ENCODE assay signal across 9 cellular contexts in the genomic region with DNA sequence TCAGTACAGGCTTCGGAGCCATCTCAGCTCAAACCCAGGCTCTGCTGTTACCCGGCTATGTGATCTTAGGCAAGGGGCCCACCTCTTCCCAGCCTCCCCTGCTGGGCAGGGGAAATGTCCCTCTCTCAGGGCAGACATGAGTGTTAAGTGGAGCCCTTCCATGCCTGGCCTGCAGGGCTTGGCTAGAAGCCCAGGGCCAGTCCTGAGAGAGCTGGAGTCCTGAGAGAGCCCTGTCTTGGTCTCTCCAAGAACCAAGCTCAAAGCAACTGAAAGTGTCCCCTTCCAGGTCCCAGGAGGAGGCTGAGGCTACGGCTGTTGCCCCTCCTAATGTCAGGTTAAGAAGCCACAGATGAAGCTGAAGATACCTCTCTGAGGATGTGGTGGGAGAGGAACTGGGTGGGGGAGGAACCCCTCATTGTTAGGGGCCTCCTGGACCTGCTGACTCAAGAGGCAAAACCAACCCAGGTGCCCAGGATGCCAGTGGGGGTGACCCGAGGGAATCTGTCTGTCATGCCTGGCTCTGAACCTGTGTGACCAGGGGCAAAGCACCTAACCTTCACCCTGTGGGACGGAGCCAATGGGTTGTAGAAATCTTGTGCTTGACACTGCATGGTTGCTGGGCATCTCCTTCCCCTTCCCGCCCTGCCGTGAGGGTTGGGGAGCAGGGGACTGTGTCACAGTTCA. TPM values are rescaled to one million over a fixed set of nuclear protein-coding genes. Genes with fewer than 3 reads are reported as not detected.
DNase-seq lines count a peak whose midpoint lies in the region; ATAC-seq, FAIRE-seq and TF ChIP-seq lines count a peak whose summit lies in the region.
"Had no signal": no experiment of that assay in that cellular context is flagged by ENCODE, and none has a peak within 500 bp of the region (broad histone marks: within the 10 kb centered on the region; RNA-seq: fewer than 3 reads in every experiment).

No MANE protein-coding gene starts in this region.

- ATAC-seq in lower lobe of right lung (peak; percentile 20 to 33), GM19023 (IDR thresholded peaks at IDR 0.05; ENCODE audit: unreplicated experiment) (no peak)

- H3K9me3 ChIP-seq in HEK293 (ENCODE audit: control insufficient read depth, insufficient read depth, low read depth, low read length) (no peaks in the 10 kb centered on the region), lower lobe of right lung (no peaks in the 10 kb centered on the region)

- peaks cover 0 to 3% of the 10 kb centered on the region in 2 experiments; a peak in 1 of 3 replicates for H3K36me3 ChIP-seq in HEK293 (ENCODE audit: control insufficient read depth in 2 of 2, insufficient read depth in 1 of 2, low read length in 2 of 2)
- peaks cover 3% of the 10 kb centered on the region for H3K36me3 ChIP-seq in lower lobe of right lung

- POLR2A ChIA-PET in HEK293 (lab: Yijun Ruan, JAX) = interaction anchor here (1.7 kb wide), 1 partner anchor 16 kb away, joined by 4 read pairs; a partner anchor contains a TSS

- in situ Hi-C loops in astrocyte of the spinal cord (cut with HindIII; ENCODE audit: low sequenced_read_pairs) = no loop called here

- H3K4me3 ChIP-seq in HEK293 (ENCODE audit: low read depth, low read length) (no peak overlapping the region), astrocyte of the spinal cord (ENCODE audit: low read depth, low read length) (no peak overlapping the region), lower lobe of right lung (no peak overlapping the region)

- DNase-seq in AG08395 (ENCODE audit: low spot score) = peak; percentile 50
- DNase-seq in astrocyte of the spinal cord (ENCODE audit: low read depth, low spot score) = peak; percentile 68
- peak; percentile 34 for DNase-seq in lower lobe of right lung
- DNase-seq in cortex of kidney (lab: John Stamatoyannopoulos, UW) = no peak
- DNase-seq in DMS114 treated with DMSO at 0.1 percent for 48 hours (lab: John Stamatoyannopoulos, UW; ENCODE audit: unreplicated experiment) = no peak
- DNase-seq in GM19239 (ENCODE audit: insufficient read length, low spot score) = no peak

- intact Hi-C loops in lower lobe of right lung (cut with DNase I) = no loop called here

- H3K4me1 ChIP-seq in HEK293 (ENCODE audit: control insufficient read depth, insufficient read depth, low read length) (no peaks in the 10 kb centered on the region), lower lobe of right lung (peaks cover 19% of the 10 kb centered on the region)

- H3K27ac ChIP-seq in HEK293 (ENCODE audit: extremely low read depth, low read depth, low read length) (no peak overlapping the region), lower lobe of right lung (no peak overlapping the region)

- CTCF ChIA-PET in HEK293 (lab: Yijun Ruan, JAX) = interaction anchor here (0.9 kb wide), 1 partner anchor 258 kb away, joined by 3 read pairs; no protein-coding TSS in a partner anchor

- no peaks in the 10 kb centered on the region for H3K27me3 ChIP-seq in lower lobe of right lung (ENCODE audit: low read depth)

- no peak for FAIRE-seq in GM19239 (lab: Jason Lieb, UNC)
- FAIRE-seq: islet of Langerhans had no signal

- no peak for TF ChIP-seq CTCF in HEK293 (tag by site-specific recombination; IDR thresholded peaks at IDR 0.05)
- TF ChIP-seq CTCF in astrocyte of the spinal cord (IDR thresholded peaks at IDR 0.05; ENCODE audit: low read depth, low read length) = peak; percentile 29
- no peak for TF ChIP-seq CTCF in lower lobe of right lung (IDR thresholded peaks at IDR 0.05)

TF ChIP-seq in HEK293, 187 proteins besides CTCF, POLR2A, EP300 and RAD21:
- no peak for TF ChIP-seq GLIS1 (tag by site-specific recombination; IDR thresholded peaks at IDR 0.05)
- no peak for TF ChIP-seq ZFP37 (tag by site-specific recombination; IDR thresholded peaks at IDR 0.05)
- TF ChIP-seq ZFP69B (tag by site-specific recombination; IDR thresholded peaks at IDR 0.05) = peak; percentile 44; the same call in 1 of the 2 replicates
- TF ChIP-seq ZNF184 (tag by site-specific recombination; IDR thresholded peaks at IDR 0.05) = no peak
- no peak for TF ChIP-seq ZNF623 (tag by site-specific recombination; IDR thresholded peaks at IDR 0.05)
- TF ChIP-seq ZNF544 (tag by site-specific recombination; IDR thresholded peaks at IDR 0.05) = no peak
- no peak for TF ChIP-seq BCL11B (tag by site-specific recombination; IDR thresholded peaks at IDR 0.05; ENCODE audit: low read depth)
- no peak for TF ChIP-seq ZNF76 (tag by site-specific recombination; IDR thresholded peaks at IDR 0.05; ENCODE audit: borderline replicate concordance, low read depth)
- TF ChIP-seq ZNF549 (tag by site-specific recombination; IDR thresholded peaks at IDR 0.05) = no peak
- TF ChIP-seq, protein P1, sequence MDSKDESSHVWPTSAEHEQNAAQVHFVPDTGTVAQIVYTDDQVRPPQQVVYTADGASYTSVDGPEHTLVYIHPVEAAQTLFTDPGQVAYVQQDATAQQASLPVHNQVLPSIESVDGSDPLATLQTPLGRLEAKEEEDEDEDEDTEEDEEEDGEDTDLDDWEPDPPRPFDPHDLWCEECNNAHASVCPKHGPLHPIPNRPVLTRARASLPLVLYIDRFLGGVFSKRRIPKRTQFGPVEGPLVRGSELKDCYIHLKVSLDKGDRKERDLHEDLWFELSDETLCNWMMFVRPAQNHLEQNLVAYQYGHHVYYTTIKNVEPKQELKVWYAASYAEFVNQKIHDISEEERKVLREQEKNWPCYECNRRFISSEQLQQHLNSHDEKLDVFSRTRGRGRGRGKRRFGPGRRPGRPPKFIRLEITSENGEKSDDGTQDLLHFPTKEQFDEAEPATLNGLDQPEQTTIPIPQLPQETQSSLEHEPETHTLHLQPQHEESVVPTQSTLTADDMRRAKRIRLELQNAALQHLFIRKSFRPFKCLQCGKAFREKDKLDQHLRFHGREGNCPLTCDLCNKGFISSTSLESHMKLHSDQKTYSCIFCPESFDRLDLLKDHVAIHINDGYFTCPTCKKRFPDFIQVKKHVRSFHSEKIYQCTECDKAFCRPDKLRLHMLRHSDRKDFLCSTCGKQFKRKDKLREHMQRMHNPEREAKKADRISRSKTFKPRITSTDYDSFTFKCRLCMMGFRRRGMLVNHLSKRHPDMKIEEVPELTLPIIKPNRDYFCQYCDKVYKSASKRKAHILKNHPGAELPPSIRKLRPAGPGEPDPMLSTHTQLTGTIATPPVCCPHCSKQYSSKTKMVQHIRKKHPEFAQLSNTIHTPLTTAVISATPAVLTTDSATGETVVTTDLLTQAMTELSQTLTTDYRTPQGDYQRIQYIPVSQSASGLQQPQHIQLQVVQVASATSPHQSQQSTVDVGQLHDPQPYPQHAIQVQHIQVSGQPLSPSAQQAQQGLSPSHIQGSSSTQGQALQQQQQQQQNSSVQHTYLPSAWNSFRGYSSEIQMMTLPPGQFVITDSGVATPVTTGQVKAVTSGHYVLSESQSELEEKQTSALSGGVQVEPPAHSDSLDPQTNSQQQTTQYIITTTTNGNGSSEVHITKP (tag by site-specific recombination; IDR thresholded peaks at IDR 0.05) = no peak
- TF ChIP-seq, protein P2, sequence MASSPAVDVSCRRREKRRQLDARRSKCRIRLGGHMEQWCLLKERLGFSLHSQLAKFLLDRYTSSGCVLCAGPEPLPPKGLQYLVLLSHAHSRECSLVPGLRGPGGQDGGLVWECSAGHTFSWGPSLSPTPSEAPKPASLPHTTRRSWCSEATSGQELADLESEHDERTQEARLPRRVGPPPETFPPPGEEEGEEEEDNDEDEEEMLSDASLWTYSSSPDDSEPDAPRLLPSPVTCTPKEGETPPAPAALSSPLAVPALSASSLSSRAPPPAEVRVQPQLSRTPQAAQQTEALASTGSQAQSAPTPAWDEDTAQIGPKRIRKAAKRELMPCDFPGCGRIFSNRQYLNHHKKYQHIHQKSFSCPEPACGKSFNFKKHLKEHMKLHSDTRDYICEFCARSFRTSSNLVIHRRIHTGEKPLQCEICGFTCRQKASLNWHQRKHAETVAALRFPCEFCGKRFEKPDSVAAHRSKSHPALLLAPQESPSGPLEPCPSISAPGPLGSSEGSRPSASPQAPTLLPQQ (tag by site-specific recombination; IDR thresholded peaks at IDR 0.05) = 0 out of 2 replicates have a peak, but pooled peaks have one; percentile 32

RNA-seq across cellular contexts. Expression of a gene that starts 4.2 kb away (rescaled TPM):
- total RNA-seq in lower lobe of right lung = not detected

RNA-seq across cellular contexts. Expression of a gene that starts 15.8 kb away (rescaled TPM):
- 0.86 TPM for total RNA-seq in lower lobe of right lung

RNA-seq across cellular contexts. Expression of a gene that starts 29.6 kb away (rescaled TPM):
- 12.6 TPM for total RNA-seq in lower lobe of right lung

RNA-seq across cellular contexts. Expression of a gene that starts 34.9 kb away (rescaled TPM):
- 58.1 TPM for total RNA-seq in lower lobe of right lung

RNA-seq across cellular contexts. Expression of a gene that starts 42.4 kb away (rescaled TPM):
- total RNA-seq in lower lobe of right lung = 142 TPM

Comparison
In these comparisons a context has a peak if more than half of its experiments do, and no peak if none do; other contexts are left out.
1. DNase-seq: peak in AG08395 (single experiment), astrocyte of the spinal cord (single experiment) and lower lobe of right lung (single experiment); none in cortex of kidney (single experiment), DMS114 treated with DMSO at 0.1 percent for 48 hours (single experiment) and GM19239 (single experiment).